Comparison of ENCODE assay signal across 19 cellular contexts in the genomic region with DNA sequence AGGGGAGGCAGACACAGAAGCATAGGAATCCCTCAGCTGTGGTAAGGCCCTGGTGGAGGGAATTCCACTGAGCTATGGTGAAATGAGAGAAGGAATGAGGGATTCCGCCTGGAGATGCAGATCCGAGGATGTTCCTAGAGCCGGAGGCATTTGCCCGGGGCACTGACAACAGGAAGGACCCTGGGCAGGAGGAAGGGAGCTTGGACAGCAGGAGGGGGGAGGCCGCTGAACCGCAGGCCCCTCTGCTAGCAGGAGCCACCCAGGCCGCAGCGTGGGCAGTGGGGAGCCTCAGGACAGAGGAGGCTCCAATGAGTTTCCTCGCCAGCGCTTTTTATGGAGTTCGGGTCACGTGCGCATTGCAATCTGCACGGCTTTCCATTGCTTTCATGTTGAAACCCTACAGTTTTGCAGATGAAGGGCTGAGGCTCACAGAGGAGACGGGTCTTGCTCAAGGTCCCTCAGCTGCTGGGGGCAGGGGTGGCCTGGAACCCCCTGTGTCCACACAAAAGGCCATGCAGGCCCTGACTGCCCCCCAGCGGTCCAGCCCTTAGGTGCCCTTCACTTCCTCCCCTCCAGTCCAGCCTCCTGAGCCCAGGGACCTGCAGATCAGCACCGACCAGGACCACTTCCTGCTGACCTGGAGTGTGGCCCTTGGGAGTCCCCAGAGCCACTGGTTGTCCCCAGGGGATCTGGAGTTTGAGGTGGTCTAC. TPM values are rescaled to one million over a fixed set of nuclear protein-coding genes. Genes with fewer than 3 reads are reported as not detected.
DNase-seq lines count a peak whose midpoint lies in the region; ATAC-seq, FAIRE-seq and TF ChIP-seq lines count a peak whose summit lies in the region.
"Had no signal": no experiment of that assay in that cellular context is flagged by ENCODE, and none has a peak within 500 bp of the region (broad histone marks: within the 10 kb centered on the region; RNA-seq: fewer than 3 reads in every experiment).

No MANE protein-coding gene starts in this region.

- H3K9me3 Mint-ChIP-seq in neural progenitor cell: no peaks in the 10 kb centered on the region
- H3K9me3 Mint-ChIP-seq in activated CD4-positive, alpha-beta memory T cell treated with anti-CD3 and anti-CD28 coated beads, Interleukin-2, amount 10 ng/mL, durations not matched to agents 7 days and 5 days: no peaks in the 10 kb centered on the region

- 0 out of 4 replicates have a peak, but pooled peaks of 1 of the 2 experiments have one; percentile 24 for TF ChIP-seq RAD21 in K562 (CRISPR knock-in tag; conservative IDR thresholded peaks at IDR 0.05 in 1 of 2, IDR thresholded peaks at IDR 0.05 in 1 of 2)

- H3K4me3 Mint-ChIP-seq in neural progenitor cell: no peak overlapping the region
- H3K4me3 Mint-ChIP-seq in activated CD4-positive, alpha-beta memory T cell treated with anti-CD3 and anti-CD28 coated beads, Interleukin-2, amount 10 ng/mL, durations not matched to agents 7 days and 5 days: no peak overlapping the region

- H3F3A ChIP-seq in neural progenitor cell (ENCODE audit: low read depth): no peaks in the 10 kb centered on the region

- peaks cover 88% of the 10 kb centered on the region for H3K4me1 ChIP-seq in BLaER1
- H3K4me1 ChIP-seq in K562 (replicated peaks in 1 of 2; ENCODE audit: control insufficient read depth in 2 of 2, insufficient read depth in 2 of 2, low read length in 2 of 2): no peaks in the 10 kb centered on the region; a peak in 2 of 5 replicates
- peaks cover 5% of the 10 kb centered on the region for H3K4me1 ChIP-seq in neural progenitor cell

- 16% methylated on average over 12 of the region's 17 CpGs for WGBS in K562 (ENCODE audit: insufficient coverage, low coverage, missing lambda C conversion rate)

- H3K4me1 Mint-ChIP-seq in neural progenitor cell: peaks cover 27% of the 10 kb centered on the region
- peaks cover 25% of the 10 kb centered on the region for H3K4me1 Mint-ChIP-seq in activated CD4-positive, alpha-beta memory T cell treated with anti-CD3 and anti-CD28 coated beads, Interleukin-2, amount 10 ng/mL, durations not matched to agents 7 days and 5 days

- H3K79me2 ChIP-seq in K562 (ENCODE audit: control insufficient read depth, insufficient read depth, low read length): no peaks in the 10 kb centered on the region
- no peaks in the 10 kb centered on the region for H3K79me2 ChIP-seq in neural progenitor cell (ENCODE audit: low read depth)

- H2AFZ ChIP-seq in K562 (ENCODE audit: low read depth, low read length) (no peak overlapping the region), neural progenitor cell (replicated peaks) (no peak overlapping the region)
- H2AFZ ChIP-seq: GM23248 had no signal

- no peaks in the 10 kb centered on the region for H3K36me3 Mint-ChIP-seq in neural progenitor cell
- H3K36me3 Mint-ChIP-seq in activated CD4-positive, alpha-beta memory T cell treated with anti-CD3 and anti-CD28 coated beads, Interleukin-2, amount 10 ng/mL, durations not matched to agents 7 days and 5 days (ENCODE audit: low read depth): no peaks in the 10 kb centered on the region

- DNase-seq in H7: peak; percentile 69
- DNase-seq in K562 (ENCODE audit: extremely low read depth in 1 of 4, low spot score in 3 of 4): no peak
- no peak for DNase-seq in neural progenitor cell (ENCODE audit: low spot score)
- no peak for DNase-seq in occipital lobe (lab: John Stamatoyannopoulos, UW)
- no peak for DNase-seq in activated CD4-positive, alpha-beta memory T cell treated with anti-CD3 and anti-CD28 coated beads, Interleukin-2, amount 10 ng/mL, durations not matched to agents 7 days and 5 days
- DNase-seq in anterior cingulate cortex (lab: John Stamatoyannopoulos, UW): no peak
- DNase-seq: C1 segment of cervical spinal cord, DMS 273 treated with DMSO at 0.1 percent for 48 hours, GM23248, NCI-H1048, NCI-H146, NCI-H2081 treated with DMSO at 0.1 percent for 48 hours, NCI-H524 treated with DMSO at 0.1 percent for 48 hours, SHP77 had no signal

- peak overlapping the region; percentile 45; the same call in 1 of the 2 replicates for H3K4me3 ChIP-seq in BLaER1
- no peak overlapping the region for H3K4me3 ChIP-seq in H7 (ENCODE audit: insufficient read depth, low read depth, low read length)
- H3K4me3 ChIP-seq in K562: no peak overlapping the region
- H3K4me3 ChIP-seq in neural progenitor cell: no peak overlapping the region
- H3K4me3 ChIP-seq: GM23248 had no signal

- H3K9ac ChIP-seq in BLaER1: peak overlapping the region; percentile 62; the same call in 1 of the 2 replicates
- no peak overlapping the region for H3K9ac ChIP-seq in K562 (ENCODE audit: insufficient read depth in 1 of 2, low read depth in 2 of 2, low read length in 2 of 2)
- H3K9ac ChIP-seq in neural progenitor cell: no peak overlapping the region
- H3K9ac ChIP-seq: GM23248, SK-N-SH had no signal

- POLR2A ChIA-PET in K562 (lab: Yijun Ruan, JAX): no interaction called here
- POLR2A ChIA-PET in activated CD4-positive, alpha-beta memory T cell treated with anti-CD3 and anti-CD28 coated beads, Interleukin-2, amount 10 ng/mL, durations not matched to agents 7 days and 5 days (lab: Charles Lee): no interaction called here

- TF ChIP-seq CTCF in K562 (IDR thresholded peaks at IDR 0.05 in 2 of 3, conservative IDR thresholded peaks at IDR 0.05 in 1 of 3; ENCODE audit: insufficient read depth in 2 of 3, low read depth in 1 of 3, low read length in 3 of 3) (0 out of 6 replicates have a peak, but pooled peaks have one; percentile 12 to 14 (median 12)), neural progenitor cell (IDR thresholded peaks at IDR 0.05) (no peak)

- peaks cover 47% of the 10 kb centered on the region for H3K36me3 ChIP-seq in BLaER1
- H3K36me3 ChIP-seq in H7 (replicated peaks; ENCODE audit: control insufficient read depth, insufficient read depth, low read length): no peaks in the 10 kb centered on the region
- H3K36me3 ChIP-seq in K562 (ENCODE audit: control insufficient read depth, insufficient read depth, low read length): no peaks in the 10 kb centered on the region
- H3K36me3 ChIP-seq in neural progenitor cell: no peaks in the 10 kb centered on the region

- CTCF ChIA-PET in K562 (lab: Yijun Ruan, JAX; ENCODE audit: low intra/inter-chr PET ratio): no interaction called here
- CTCF ChIA-PET in activated CD4-positive, alpha-beta memory T cell treated with anti-CD3 and anti-CD28 coated beads, Interleukin-2, amount 10 ng/mL, durations not matched to agents 7 days and 5 days (lab: Charles Lee): no interaction called here

- H3K27ac Mint-ChIP-seq in neural progenitor cell: peak overlapping the region; percentile 33
- H3K27ac Mint-ChIP-seq in activated CD4-positive, alpha-beta memory T cell treated with anti-CD3 and anti-CD28 coated beads, Interleukin-2, amount 10 ng/mL, durations not matched to agents 7 days and 5 days: no peak overlapping the region

- no peaks in the 10 kb centered on the region for H3K9me3 ChIP-seq in BLaER1
- H3K9me3 ChIP-seq in K562 (replicated peaks; ENCODE audit: control insufficient read depth, insufficient read depth, low read depth, low read length): no peaks in the 10 kb centered on the region
- H3K9me3 ChIP-seq in neural progenitor cell (ENCODE audit: low read depth): no peaks in the 10 kb centered on the region
- H3K9me3 ChIP-seq: SK-N-SH had no signal

- H3K9me1 ChIP-seq in K562 (ENCODE audit: control insufficient read depth, insufficient read depth, low read length): no peaks in the 10 kb centered on the region

- ATAC-seq in K562 (peak; percentile 37; the same call in 1 of the 3 replicates), GM21367 (IDR thresholded peaks at IDR 0.05; ENCODE audit: unreplicated experiment) (no peak)

- intact Hi-C loops in K562 (cut with micrococcal nuclease): no loop called here

- no peak for TF ChIP-seq POLR2A in K562 (conservative IDR thresholded peaks at IDR 0.05)

- H3K4me2 ChIP-seq in BLaER1: peak overlapping the region; percentile 98
- H3K4me2 ChIP-seq in K562 (ENCODE audit: insufficient read depth, low read length): no peak overlapping the region
- H3K4me2 ChIP-seq in neural progenitor cell: no peak overlapping the region
- H3K4me2 ChIP-seq: SK-N-SH had no signal

- in situ Hi-C loops in K562 (cut with MboI): no loop called here

- FAIRE-seq in K562 (lab: Jason Lieb, UNC): no peak
- FAIRE-seq: RCC 7860 had no signal

- peak overlapping the region; percentile 85 for H3K27ac ChIP-seq in BLaER1
- no peak overlapping the region for H3K27ac ChIP-seq in K562 (ENCODE audit: extremely low read depth, low read depth, low read length)
- H3K27ac ChIP-seq in neural progenitor cell: no peak overlapping the region
- H3K27ac ChIP-seq: GM23248 had no signal

- H3K27me3 ChIP-seq in BLaER1 (no peaks in the 10 kb centered on the region), H7 (ENCODE audit: control insufficient read depth, insufficient read depth, low read length) (no peaks in the 10 kb centered on the region), K562 (ENCODE audit: control insufficient read depth in 2 of 2, insufficient read depth in 2 of 2, low read length in 2 of 2) (peaks cover 0 to 56% of the 10 kb centered on the region in 2 experiments; a peak in 3 of 5 replicates), neural progenitor cell (no peaks in the 10 kb centered on the region)

- H4K20me1 ChIP-seq in BLaER1: no peaks in the 10 kb centered on the region
- H4K20me1 ChIP-seq in K562 (replicated peaks; ENCODE audit: control insufficient read depth, insufficient read depth, low read length): no peaks in the 10 kb centered on the region
- no peaks in the 10 kb centered on the region for H4K20me1 ChIP-seq in neural progenitor cell (ENCODE audit: low read depth)

- TF ChIP-seq EP300 in K562 (IDR thresholded peaks at IDR 0.05; ENCODE audit: low read length): no peak

- H3K27me3 Mint-ChIP-seq in neural progenitor cell (ENCODE audit: insufficient read depth, low read depth): peaks cover 16% of the 10 kb centered on the region
- H3K27me3 Mint-ChIP-seq in activated CD4-positive, alpha-beta memory T cell treated with anti-CD3 and anti-CD28 coated beads, Interleukin-2, amount 10 ng/mL, durations not matched to agents 7 days and 5 days: peaks cover 5% of the 10 kb centered on the region

- BruUV-seq in K562 (replicated peaks; lab: Mats Ljungman, UMichigan): no TSS peak

RNA-seq across cellular contexts. Expression of gene CSF2RB, which starts 15.6 kb away (rescaled TPM):
- total RNA-seq in H7 (2014; rRNA removed; shearing (Covaris generic)): not detected in 2 replicates
- total RNA-seq in K562 (2011; cell fraction: chromatin; rRNA removed; ENCODE audit: low replicate concordance): not detected in 2 replicates
- under 0.01 TPM in 1 of 2 replicates, not detected in the other for total RNA-seq in K562 (2011; cell fraction: nucleolus; rRNA removed)
- total RNA-seq in K562 (2011; cell fraction: nucleoplasm; rRNA removed): not detected in 2 replicates
- total RNA-seq in K562 (2014; rRNA removed) (0.36 and 0.61 TPM in 2 replicates), K562 (2014; rRNA removed; fragmentation: Illumina TruSeq; extraction: Trizol) (0.26 and 0.29 TPM in 2 replicates), K562 (2015; rRNA removed; fragmentation: Illumina TruSeq; extraction: Trizol) (0.62 and 0.72 TPM in 2 replicates), K562 (2021) (0.60 and 1.0 TPM in 2 replicates), neural progenitor cell (ENCODE audit: low replicate concordance) (0.03 TPM in 1 of 2 replicates, not detected in the other), occipital lobe (0.62 TPM)
- polyA plus RNA-seq in K562 (2011; rRNA removed) (0.04 and 0.16 TPM in 2 replicates), K562 (2014; fragmentation: Illumina TruSeq; extraction: Trizol) (0.54 and 0.62 TPM in 2 replicates), K562 (2014; fragmentation: Nextera tagmentation; extraction: Ambion mirVana) (under 1 TPM; 0.06 to 0.07 TPM), K562 (2014; rRNA removed) (0.54 and 0.74 TPM in 2 replicates)
- polyA plus RNA-seq in K562 (2011; cell fraction: cytosol; rRNA removed): 0.12 and 0.24 TPM in 2 replicates
- 0.17 and 0.20 TPM in 2 replicates for polyA plus RNA-seq in K562 (2011; cell fraction: nucleus; rRNA removed)
- 0.48 and 1.3 TPM in 2 replicates for polyA plus RNA-seq in K562 (2012)
- 0.07 and 0.09 TPM in 2 replicates for polyA minus RNA-seq in K562 (2011; rRNA and poly(A)+ RNA removed)
- not detected in 2 replicates for polyA minus RNA-seq in K562 (2011; cell fraction: cytosol; rRNA and poly(A)+ RNA removed)
- 0.13 and 0.22 TPM in 2 replicates for polyA minus RNA-seq in K562 (2011; cell fraction: nucleus; rRNA and poly(A)+ RNA removed)
- total RNA-seq in activated CD4-positive, alpha-beta memory T cell treated with anti-CD3 and anti-CD28 coated beads, Interleukin-2, amount 10 ng/mL, durations not matched to agents 7 days and 5 days: 1 to 10 TPM; 2.3 to 3.0 TPM
- total RNA-seq: A172 had no signal
- polyA plus RNA-seq: SK-N-SH had no signal
